ENCODE assay signal across 1 cellular context in the genomic region with DNA sequence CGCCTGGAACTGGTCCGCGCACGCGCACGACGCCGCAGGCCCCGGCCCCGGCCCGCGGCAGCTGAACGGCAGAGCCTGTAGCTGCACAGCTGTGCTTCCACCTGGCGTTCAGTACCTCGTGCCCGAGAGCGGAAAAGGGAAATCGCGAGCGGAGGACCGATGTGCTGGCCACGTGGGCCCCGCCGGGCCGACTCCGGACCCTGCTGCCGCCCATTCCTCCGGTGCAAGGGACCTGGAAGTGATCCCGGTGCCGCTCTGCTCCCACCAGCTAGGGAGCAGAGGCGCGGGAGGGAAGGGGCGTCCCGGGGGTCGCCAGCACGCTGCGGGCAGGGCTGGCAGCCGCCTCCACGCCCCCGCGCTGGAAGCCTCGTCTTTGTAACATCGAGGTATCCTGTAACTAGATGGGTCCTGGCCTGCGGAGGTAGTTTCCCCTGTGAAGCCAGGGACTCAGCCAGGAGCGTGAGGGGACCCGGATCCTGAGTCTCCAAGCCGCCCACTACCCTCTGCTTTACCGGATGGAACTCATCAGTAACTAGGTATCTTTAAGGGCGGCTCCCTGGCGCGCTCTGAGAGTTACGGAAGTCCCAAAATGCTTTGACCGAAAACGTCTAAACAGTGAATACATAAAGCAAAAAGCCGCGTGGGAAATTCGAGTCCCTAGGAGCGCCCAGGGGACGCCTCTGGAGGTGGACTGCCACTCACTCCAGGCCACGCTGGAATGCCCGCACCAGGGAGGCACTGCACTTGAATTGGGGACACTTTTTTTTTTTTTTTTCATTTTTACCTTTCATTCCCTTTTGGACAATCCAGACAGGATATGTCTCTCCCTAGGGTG.
TF ChIP-seq lines count a peak whose summit lies in the region.

No MANE protein-coding gene starts in this region.

TF ChIP-seq in K562, 482 proteins besides CTCF, POLR2A, EP300 and RAD21 (continued from another document and continues in another):
- TF ChIP-seq ZNF282 (CRISPR knock-in tag; IDR thresholded peaks at IDR 0.05) (no peak; the same call in 1 of the 2 replicates), PCBP2 (IDR thresholded peaks at IDR 0.05; ENCODE audit: low read depth, low read length, poor library complexity, severe bottlenecking) (no peak), HNRNPH1 (optimal IDR thresholded peaks at IDR 0.05; ENCODE audit: low read depth, low read length) (no peak), NFXL1 (CRISPR knock-in tag; IDR thresholded peaks at IDR 0.05) (no peak), ZNF174 (CRISPR knock-in tag; IDR thresholded peaks at IDR 0.05) (no peak), ZNF197 (CRISPR knock-in tag; IDR thresholded peaks at IDR 0.05; ENCODE audit: low read depth) (0 out of 2 replicates have a peak, but pooled peaks have one; percentile 27), ZEB2 (IDR thresholded peaks at IDR 0.05) (no peak), ZNF124 (CRISPR knock-in tag; IDR thresholded peaks at IDR 0.05) (0 out of 2 replicates have a peak, but pooled peaks have one; percentile 63), SIX5 (IDR thresholded peaks at IDR 0.05; ENCODE audit: borderline replicate concordance in 1 of 2, insufficient read depth in 1 of 2, low read depth in 1 of 2, low read length in 2 of 2) (no peak), TGIF2 (CRISPR knock-in tag; IDR thresholded peaks at IDR 0.05) (no peak), HMG20B (CRISPR knock-in tag; IDR thresholded peaks at IDR 0.05) (no peak), SMAD1 (IDR thresholded peaks at IDR 0.05; ENCODE audit: low read depth, low read length, partially characterized antibody) (no peak), ZNF3 (CRISPR knock-in tag; IDR thresholded peaks at IDR 0.05) (no peak), CBFA2T2 (conservative IDR thresholded peaks at IDR 0.05) (peak; percentile 68), TBP (optimal IDR thresholded peaks at IDR 0.05; ENCODE audit: low read depth, low read length) (no peak), XRCC5 (IDR thresholded peaks at IDR 0.05; ENCODE audit: low read depth, low read length) (no peak), GTF2E2 (tag; IDR thresholded peaks at IDR 0.05) (no peak), HNRNPLL (IDR thresholded peaks at IDR 0.05; ENCODE audit: low read depth, low read length, poor library complexity, severe bottlenecking) (peak; percentile 33)
- TF ChIP-seq, protein P1, sequence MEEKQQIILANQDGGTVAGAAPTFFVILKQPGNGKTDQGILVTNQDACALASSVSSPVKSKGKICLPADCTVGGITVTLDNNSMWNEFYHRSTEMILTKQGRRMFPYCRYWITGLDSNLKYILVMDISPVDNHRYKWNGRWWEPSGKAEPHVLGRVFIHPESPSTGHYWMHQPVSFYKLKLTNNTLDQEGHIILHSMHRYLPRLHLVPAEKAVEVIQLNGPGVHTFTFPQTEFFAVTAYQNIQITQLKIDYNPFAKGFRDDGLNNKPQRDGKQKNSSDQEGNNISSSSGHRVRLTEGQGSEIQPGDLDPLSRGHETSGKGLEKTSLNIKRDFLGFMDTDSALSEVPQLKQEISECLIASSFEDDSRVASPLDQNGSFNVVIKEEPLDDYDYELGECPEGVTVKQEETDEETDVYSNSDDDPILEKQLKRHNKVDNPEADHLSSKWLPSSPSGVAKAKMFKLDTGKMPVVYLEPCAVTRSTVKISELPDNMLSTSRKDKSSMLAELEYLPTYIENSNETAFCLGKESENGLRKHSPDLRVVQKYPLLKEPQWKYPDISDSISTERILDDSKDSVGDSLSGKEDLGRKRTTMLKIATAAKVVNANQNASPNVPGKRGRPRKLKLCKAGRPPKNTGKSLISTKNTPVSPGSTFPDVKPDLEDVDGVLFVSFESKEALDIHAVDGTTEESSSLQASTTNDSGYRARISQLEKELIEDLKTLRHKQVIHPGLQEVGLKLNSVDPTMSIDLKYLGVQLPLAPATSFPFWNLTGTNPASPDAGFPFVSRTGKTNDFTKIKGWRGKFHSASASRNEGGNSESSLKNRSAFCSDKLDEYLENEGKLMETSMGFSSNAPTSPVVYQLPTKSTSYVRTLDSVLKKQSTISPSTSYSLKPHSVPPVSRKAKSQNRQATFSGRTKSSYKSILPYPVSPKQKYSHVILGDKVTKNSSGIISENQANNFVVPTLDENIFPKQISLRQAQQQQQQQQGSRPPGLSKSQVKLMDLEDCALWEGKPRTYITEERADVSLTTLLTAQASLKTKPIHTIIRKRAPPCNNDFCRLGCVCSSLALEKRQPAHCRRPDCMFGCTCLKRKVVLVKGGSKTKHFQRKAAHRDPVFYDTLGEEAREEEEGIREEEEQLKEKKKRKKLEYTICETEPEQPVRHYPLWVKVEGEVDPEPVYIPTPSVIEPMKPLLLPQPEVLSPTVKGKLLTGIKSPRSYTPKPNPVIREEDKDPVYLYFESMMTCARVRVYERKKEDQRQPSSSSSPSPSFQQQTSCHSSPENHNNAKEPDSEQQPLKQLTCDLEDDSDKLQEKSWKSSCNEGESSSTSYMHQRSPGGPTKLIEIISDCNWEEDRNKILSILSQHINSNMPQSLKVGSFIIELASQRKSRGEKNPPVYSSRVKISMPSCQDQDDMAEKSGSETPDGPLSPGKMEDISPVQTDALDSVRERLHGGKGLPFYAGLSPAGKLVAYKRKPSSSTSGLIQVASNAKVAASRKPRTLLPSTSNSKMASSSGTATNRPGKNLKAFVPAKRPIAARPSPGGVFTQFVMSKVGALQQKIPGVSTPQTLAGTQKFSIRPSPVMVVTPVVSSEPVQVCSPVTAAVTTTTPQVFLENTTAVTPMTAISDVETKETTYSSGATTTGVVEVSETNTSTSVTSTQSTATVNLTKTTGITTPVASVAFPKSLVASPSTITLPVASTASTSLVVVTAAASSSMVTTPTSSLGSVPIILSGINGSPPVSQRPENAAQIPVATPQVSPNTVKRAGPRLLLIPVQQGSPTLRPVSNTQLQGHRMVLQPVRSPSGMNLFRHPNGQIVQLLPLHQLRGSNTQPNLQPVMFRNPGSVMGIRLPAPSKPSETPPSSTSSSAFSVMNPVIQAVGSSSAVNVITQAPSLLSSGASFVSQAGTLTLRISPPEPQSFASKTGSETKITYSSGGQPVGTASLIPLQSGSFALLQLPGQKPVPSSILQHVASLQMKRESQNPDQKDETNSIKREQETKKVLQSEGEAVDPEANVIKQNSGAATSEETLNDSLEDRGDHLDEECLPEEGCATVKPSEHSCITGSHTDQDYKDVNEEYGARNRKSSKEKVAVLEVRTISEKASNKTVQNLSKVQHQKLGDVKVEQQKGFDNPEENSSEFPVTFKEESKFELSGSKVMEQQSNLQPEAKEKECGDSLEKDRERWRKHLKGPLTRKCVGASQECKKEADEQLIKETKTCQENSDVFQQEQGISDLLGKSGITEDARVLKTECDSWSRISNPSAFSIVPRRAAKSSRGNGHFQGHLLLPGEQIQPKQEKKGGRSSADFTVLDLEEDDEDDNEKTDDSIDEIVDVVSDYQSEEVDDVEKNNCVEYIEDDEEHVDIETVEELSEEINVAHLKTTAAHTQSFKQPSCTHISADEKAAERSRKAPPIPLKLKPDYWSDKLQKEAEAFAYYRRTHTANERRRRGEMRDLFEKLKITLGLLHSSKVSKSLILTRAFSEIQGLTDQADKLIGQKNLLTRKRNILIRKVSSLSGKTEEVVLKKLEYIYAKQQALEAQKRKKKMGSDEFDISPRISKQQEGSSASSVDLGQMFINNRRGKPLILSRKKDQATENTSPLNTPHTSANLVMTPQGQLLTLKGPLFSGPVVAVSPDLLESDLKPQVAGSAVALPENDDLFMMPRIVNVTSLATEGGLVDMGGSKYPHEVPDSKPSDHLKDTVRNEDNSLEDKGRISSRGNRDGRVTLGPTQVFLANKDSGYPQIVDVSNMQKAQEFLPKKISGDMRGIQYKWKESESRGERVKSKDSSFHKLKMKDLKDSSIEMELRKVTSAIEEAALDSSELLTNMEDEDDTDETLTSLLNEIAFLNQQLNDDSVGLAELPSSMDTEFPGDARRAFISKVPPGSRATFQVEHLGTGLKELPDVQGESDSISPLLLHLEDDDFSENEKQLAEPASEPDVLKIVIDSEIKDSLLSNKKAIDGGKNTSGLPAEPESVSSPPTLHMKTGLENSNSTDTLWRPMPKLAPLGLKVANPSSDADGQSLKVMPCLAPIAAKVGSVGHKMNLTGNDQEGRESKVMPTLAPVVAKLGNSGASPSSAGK (IDR thresholded peaks at IDR 0.05) = peak; percentile 99
- TF ChIP-seq, protein P2, sequence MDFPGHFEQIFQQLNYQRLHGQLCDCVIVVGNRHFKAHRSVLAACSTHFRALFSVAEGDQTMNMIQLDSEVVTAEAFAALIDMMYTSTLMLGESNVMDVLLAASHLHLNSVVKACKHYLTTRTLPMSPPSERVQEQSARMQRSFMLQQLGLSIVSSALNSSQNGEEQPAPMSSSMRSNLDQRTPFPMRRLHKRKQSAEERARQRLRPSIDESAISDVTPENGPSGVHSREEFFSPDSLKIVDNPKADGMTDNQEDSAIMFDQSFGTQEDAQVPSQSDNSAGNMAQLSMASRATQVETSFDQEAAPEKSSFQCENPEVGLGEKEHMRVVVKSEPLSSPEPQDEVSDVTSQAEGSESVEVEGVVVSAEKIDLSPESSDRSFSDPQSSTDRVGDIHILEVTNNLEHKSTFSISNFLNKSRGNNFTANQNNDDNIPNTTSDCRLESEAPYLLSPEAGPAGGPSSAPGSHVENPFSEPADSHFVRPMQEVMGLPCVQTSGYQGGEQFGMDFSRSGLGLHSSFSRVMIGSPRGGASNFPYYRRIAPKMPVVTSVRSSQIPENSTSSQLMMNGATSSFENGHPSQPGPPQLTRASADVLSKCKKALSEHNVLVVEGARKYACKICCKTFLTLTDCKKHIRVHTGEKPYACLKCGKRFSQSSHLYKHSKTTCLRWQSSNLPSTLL (IDR thresholded peaks at IDR 0.05) = no peak
- TF ChIP-seq, protein P3, sequence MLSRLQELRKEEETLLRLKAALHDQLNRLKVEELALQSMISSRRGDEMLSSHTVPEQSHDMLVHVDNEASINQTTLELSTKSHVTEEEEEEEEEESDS (CRISPR knock-in tag; IDR thresholded peaks at IDR 0.05) = no peak
- TF ChIP-seq, protein P4, sequence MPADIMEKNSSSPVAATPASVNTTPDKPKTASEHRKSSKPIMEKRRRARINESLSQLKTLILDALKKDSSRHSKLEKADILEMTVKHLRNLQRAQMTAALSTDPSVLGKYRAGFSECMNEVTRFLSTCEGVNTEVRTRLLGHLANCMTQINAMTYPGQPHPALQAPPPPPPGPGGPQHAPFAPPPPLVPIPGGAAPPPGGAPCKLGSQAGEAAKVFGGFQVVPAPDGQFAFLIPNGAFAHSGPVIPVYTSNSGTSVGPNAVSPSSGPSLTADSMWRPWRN (IDR thresholded peaks at IDR 0.05; ENCODE audit: low read depth) = no peak
- TF ChIP-seq, protein P5, sequence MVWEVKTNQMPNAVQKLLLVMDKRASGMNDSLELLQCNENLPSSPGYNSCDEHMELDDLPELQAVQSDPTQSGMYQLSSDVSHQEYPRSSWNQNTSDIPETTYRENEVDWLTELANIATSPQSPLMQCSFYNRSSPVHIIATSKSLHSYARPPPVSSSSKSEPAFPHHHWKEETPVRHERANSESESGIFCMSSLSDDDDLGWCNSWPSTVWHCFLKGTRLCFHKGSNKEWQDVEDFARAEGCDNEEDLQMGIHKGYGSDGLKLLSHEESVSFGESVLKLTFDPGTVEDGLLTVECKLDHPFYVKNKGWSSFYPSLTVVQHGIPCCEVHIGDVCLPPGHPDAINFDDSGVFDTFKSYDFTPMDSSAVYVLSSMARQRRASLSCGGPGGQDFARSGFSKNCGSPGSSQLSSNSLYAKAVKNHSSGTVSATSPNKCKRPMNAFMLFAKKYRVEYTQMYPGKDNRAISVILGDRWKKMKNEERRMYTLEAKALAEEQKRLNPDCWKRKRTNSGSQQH (CRISPR knock-in tag; IDR thresholded peaks at IDR 0.05) = no peak
- TF ChIP-seq, protein P6, sequence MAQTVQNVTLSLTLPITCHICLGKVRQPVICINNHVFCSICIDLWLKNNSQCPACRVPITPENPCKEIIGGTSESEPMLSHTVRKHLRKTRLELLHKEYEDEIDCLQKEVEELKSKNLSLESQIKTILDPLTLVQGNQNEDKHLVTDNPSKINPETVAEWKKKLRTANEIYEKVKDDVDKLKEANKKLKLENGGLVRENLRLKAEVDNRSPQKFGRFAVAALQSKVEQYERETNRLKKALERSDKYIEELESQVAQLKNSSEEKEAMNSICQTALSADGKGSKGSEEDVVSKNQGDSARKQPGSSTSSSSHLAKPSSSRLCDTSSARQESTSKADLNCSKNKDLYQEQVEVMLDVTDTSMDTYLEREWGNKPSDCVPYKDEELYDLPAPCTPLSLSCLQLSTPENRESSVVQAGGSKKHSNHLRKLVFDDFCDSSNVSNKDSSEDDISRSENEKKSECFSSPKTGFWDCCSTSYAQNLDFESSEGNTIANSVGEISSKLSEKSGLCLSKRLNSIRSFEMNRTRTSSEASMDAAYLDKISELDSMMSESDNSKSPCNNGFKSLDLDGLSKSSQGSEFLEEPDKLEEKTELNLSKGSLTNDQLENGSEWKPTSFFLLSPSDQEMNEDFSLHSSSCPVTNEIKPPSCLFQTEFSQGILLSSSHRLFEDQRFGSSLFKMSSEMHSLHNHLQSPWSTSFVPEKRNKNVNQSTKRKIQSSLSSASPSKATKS (CRISPR knock-in tag; IDR thresholded peaks at IDR 0.05) = no peak
